Comparison of ENCODE assay signal across 12 cellular contexts in genomic region chr19:54165222-54165621, GRCh38. TPM values are rescaled to one million over a fixed set of nuclear protein-coding genes. Genes with fewer than 3 reads are reported as not detected.
"Had no signal": no experiment of that assay in that cellular context is flagged by ENCODE, and none has a peak within 500 bp of the region (broad histone marks: within the 10 kb centered on the region; RNA-seq: fewer than 3 reads in every experiment).

No MANE protein-coding gene starts in this region.

- H3K4me3 ChIP-seq: prostate gland, right atrium auricular region, tibial nerve, uterus had no signal

- H3K36me3 Mint-ChIP-seq: activated naive CD4-positive, alpha-beta T cell treated with anti-CD3 and anti-CD28 coated beads, Interleukin-2, amount 50 U/mL, for 24 hours; T-cell had no signal

- H3K9me3 ChIP-seq: breast epithelium, prostate gland, right atrium auricular region, tibial nerve, uterus had no signal

- H3K9me3 Mint-ChIP-seq: activated naive CD4-positive, alpha-beta T cell treated with anti-CD3 and anti-CD28 coated beads, Interleukin-2, amount 50 U/mL, for 24 hours; activated T-cell treated with anti-CD3 and anti-CD28 coated beads, Interleukin-2, amount 50 U/mL, for 72 hours; mesothelial cell of epicardium; T-cell had no signal

- H3K27ac Mint-ChIP-seq: activated naive CD4-positive, alpha-beta T cell treated with anti-CD3 and anti-CD28 coated beads, Interleukin-2, amount 50 U/mL, for 24 hours; activated T-cell treated with anti-CD3 and anti-CD28 coated beads, Interleukin-2, amount 50 U/mL, for 72 hours; mesothelial cell of epicardium had no signal

- H3K36me3 ChIP-seq: breast epithelium, prostate gland, right atrium auricular region, tibial nerve, uterus had no signal

- ATAC-seq: T-cell had no signal

- H3K27me3 ChIP-seq: breast epithelium, right atrium auricular region, tibial nerve, uterus had no signal

- H3K27ac ChIP-seq: breast epithelium, prostate gland, right atrium auricular region, tibial nerve, uterus had no signal

- H3K4me1 ChIP-seq: uterus had no signal

- H3K27me3 Mint-ChIP-seq: activated naive CD4-positive, alpha-beta T cell treated with anti-CD3 and anti-CD28 coated beads, Interleukin-2, amount 50 U/mL, for 24 hours; T-cell had no signal

RNA-seq across cellular contexts. Expression of gene TMC4, which starts 7.7 kb away (rescaled TPM):
- total RNA-seq: activated CD8-positive, alpha-beta memory T cell treated with anti-CD3 and anti-CD28 coated beads for 36 hours; fibroblast of villous mesenchyme; lung microvascular endothelial cell had no signal
